8 cellular contexts compared by ENCODE assay signal in genomic region chr17:28944862-28945741, GRCh38. TPM values are rescaled to one million over a fixed set of nuclear protein-coding genes. Genes with fewer than 3 reads are reported as not detected.
DNase-seq lines count a peak whose midpoint lies in the region; ATAC-seq and TF ChIP-seq lines count a peak whose summit lies in the region.

No MANE protein-coding gene starts in this region.

- H3K9me3 Mint-ChIP-seq in CD4-positive, alpha-beta memory T cell = no peaks in the 10 kb centered on the region

- peaks cover 17 to 68% of the 10 kb centered on the region in 2 donors for H3K36me3 Mint-ChIP-seq in CD4-positive, alpha-beta memory T cell

- H3K27me3 ChIP-seq in CD4-positive, alpha-beta memory T cell (ENCODE audit: insufficient read depth, low read length) = no peaks in the 10 kb centered on the region
- H3K27me3 ChIP-seq in IMR-90 (ENCODE audit: control insufficient read depth, insufficient read depth, low read length) (no peaks in the 10 kb centered on the region), osteoblast (ENCODE audit: insufficient read depth, low read length) (no peaks in the 10 kb centered on the region)

- peak overlapping the region; percentile 96 for H3K4me2 ChIP-seq in IMR-90 (ENCODE audit: low read depth, low read length)
- peak overlapping the region; percentile 68 for H3K4me2 ChIP-seq in osteoblast (ENCODE audit: insufficient read depth, low read length)

- 0 out of 2 replicates have a peak overlapping the region, but pooled peaks have one; percentile 15 for H4K5ac ChIP-seq in IMR-90 (ENCODE audit: low read depth, low read length)

- H4K8ac ChIP-seq in IMR-90 (ENCODE audit: low read depth in 2 of 2, low read length in 2 of 2) = peak overlapping the region in 1 of 2 experiments; percentile 37; a peak in 1 of 4 replicates

- H3K9me1 ChIP-seq in IMR-90 (ENCODE audit: insufficient read depth, low read length) = peaks cover 17% of the 10 kb centered on the region

- no peak overlapping the region for H2AK9ac ChIP-seq in IMR-90 (replicated peaks; ENCODE audit: low read depth, low read length, poor library complexity)

- DNase-seq in CD4-positive, alpha-beta memory T cell = no peak
- DNase-seq in IMR-90 (peak; percentile 54), cardiac fibroblast (ENCODE audit: low read depth in 2 of 2) (peak; percentile 33 to 63), osteoblast (ENCODE audit: insufficient read length, low spot score, missing footprints) (peak; percentile 60), NCI-H187 (lab: John Stamatoyannopoulos, UW) (no peak)
- no peak for DNase-seq in stimulated activated CD4-positive, alpha-beta T cell treated with anti-CD3 and anti-CD28 coated beads, Interleukin-12 subunit alpha, Interleukin-12 subunit beta, amount 100 ng/mL, for 4 hours

- H3K27ac Mint-ChIP-seq in CD4-positive, alpha-beta memory T cell = peak overlapping the region; percentile 28 to 97 (median 94)

- H2AK5ac ChIP-seq in IMR-90 (ENCODE audit: low read depth, low read length) = peak overlapping the region; percentile 61; the same call in 1 of the 2 replicates

- H3K79me1 ChIP-seq in IMR-90 (ENCODE audit: low read depth in 1 of 2, low read length in 2 of 2) = peaks cover 14 to 57% of the 10 kb centered on the region in 2 experiments; a peak in 3 of 4 replicates

- peak overlapping the region; percentile 59 for H3K14ac ChIP-seq in IMR-90 (replicated peaks; ENCODE audit: low read depth, low read length)

- CTCF ChIA-PET in CD4-positive, alpha-beta memory T cell (lab: Charles Lee; ENCODE audit: partially characterized antibody) = interaction anchor here (1.1 to 2.9 kb wide), 7 partner anchors 16 to 218 kb away, joined by 3 to 9 read pairs (median 4); partner anchors contain the start of gene DHRS13
- CTCF ChIA-PET in IMR-90 (lab: Yijun Ruan, JAX) = interaction anchor here (1.0 to 1.5 kb wide), 2 partner anchors 182 to 218 kb away, joined by 5 read pairs; no protein-coding TSS in a partner anchor

- no peaks in the 10 kb centered on the region for H3K27me3 Mint-ChIP-seq in CD4-positive, alpha-beta memory T cell

- peaks cover 96% of the 10 kb centered on the region for H3K79me2 ChIP-seq in osteoblast (ENCODE audit: insufficient read depth, low read length)

- peaks cover 51 to 84% (median 70%) of the 10 kb centered on the region in 4 donors for H3K4me1 Mint-ChIP-seq in CD4-positive, alpha-beta memory T cell

- ATAC-seq in IMR-90 (ENCODE audit: low read depth) (no peak; the same call in 1 of the 2 replicates), GM19452 (IDR thresholded peaks at IDR 0.05; ENCODE audit: unreplicated experiment) (no peak), HG02981 (IDR thresholded peaks at IDR 0.05; ENCODE audit: unreplicated experiment) (no peak)

- H3K23ac ChIP-seq in IMR-90 (ENCODE audit: low read depth, low read length) = peak overlapping the region; percentile 62

- peak overlapping the region; percentile 68 for H3K4ac ChIP-seq in IMR-90 (ENCODE audit: low read depth, low read length)

- peak overlapping the region; percentile 21; the same call in 1 of the 2 replicates for H2BK120ac ChIP-seq in IMR-90 (ENCODE audit: low read depth, low read length)

- intact Hi-C loops in CD4-positive, alpha-beta memory T cell (cut with micrococcal nuclease) = no loop called here
- intact Hi-C loops in IMR-90 (cut with micrococcal nuclease) = loop anchor here (5.0 kb wide), 1 partner anchor 38 kb away; no protein-coding TSS in a partner anchor

- TF ChIP-seq RAD21 in IMR-90 (IDR thresholded peaks at IDR 0.05; ENCODE audit: low read length) = no peak

- POLR2A ChIA-PET in CD4-positive, alpha-beta memory T cell (lab: Charles Lee; ENCODE audit: partially characterized antibody) = interaction anchor here (9.3 to 9.9 kb wide), 3 partner anchors 8 to 45 kb away, joined by 134 to 257 read pairs (median 193); partner anchors contain the start of genes DHRS13 and FLOT2
- POLR2A ChIA-PET in IMR-90 (lab: Charles Lee; ENCODE audit: unreplicated experiment) = interaction anchor here (0.5 kb wide), 1 partner anchor 14 kb away, joined by 3 read pairs; no protein-coding TSS in a partner anchor

- no peak overlapping the region for H2BK15ac ChIP-seq in IMR-90 (ENCODE audit: low read depth, low read length)

- 0 out of 2 replicates have a peak overlapping the region, but pooled peaks have one; percentile 58 for H3K18ac ChIP-seq in IMR-90 (ENCODE audit: low read depth, low read length)

- no peak overlapping the region for H3K56ac ChIP-seq in IMR-90 (ENCODE audit: extremely low read depth, insufficient read depth, low read length)

- no peak for TF ChIP-seq POLR2A in IMR-90 (IDR thresholded peaks at IDR 0.05; ENCODE audit: low read depth, low read length)

- H3K4me3 Mint-ChIP-seq in CD4-positive, alpha-beta memory T cell = peak overlapping the region in 6 of 8 donors; percentile 18 to 73 (median 49)

- dilution Hi-C loops in IMR-90 (cut with HindIII; ENCODE audit: low sequenced_read_pairs, unreplicated experiment) = no loop called here

- no peaks in the 10 kb centered on the region for H3K9me3 ChIP-seq in CD4-positive, alpha-beta memory T cell (ENCODE audit: control insufficient read depth in 1 of 2, low read length in 2 of 2)
- H3K9me3 ChIP-seq in IMR-90 (ENCODE audit: control insufficient read depth, insufficient read depth, low read length) (no peaks in the 10 kb centered on the region), osteoblast (ENCODE audit: low read depth, low read length) (no peaks in the 10 kb centered on the region)

- 50% methylated on average over 3 of the region's 8 CpGs; no CpG with 5 or more reads in 1 of the 2 experiments for WGBS in IMR-90 (ENCODE audit: extremely low coverage in 2 of 2, insufficient read length in 1 of 2), 2 experiments

- H3K27ac ChIP-seq in CD4-positive, alpha-beta memory T cell (ENCODE audit: low read depth, low read length) = peak overlapping the region; percentile 26
- H3K27ac ChIP-seq in IMR-90 (ENCODE audit: insufficient read depth, low read length) (peak overlapping the region; percentile 28; the same call in 1 of the 2 replicates), osteoblast (ENCODE audit: low read depth, low read length) (peak overlapping the region; percentile 94)

- no peak overlapping the region for H4K91ac ChIP-seq in IMR-90 (ENCODE audit: insufficient read depth, low read depth, low read length)

- TF ChIP-seq CTCF in IMR-90 (conservative IDR thresholded peaks at IDR 0.05; ENCODE audit: low read depth, low read length) = no peak
- no peak for TF ChIP-seq CTCF in cardiac fibroblast (IDR thresholded peaks at IDR 0.05; ENCODE audit: low read depth, low read length)
- TF ChIP-seq CTCF in osteoblast (IDR thresholded peaks at IDR 0.05; ENCODE audit: extremely low read depth, low read depth, low read length) = no peak

- H3K9ac ChIP-seq in IMR-90 (ENCODE audit: low read depth, low read length) = peak overlapping the region; percentile 21; the same call in 1 of the 2 replicates

- H2BK5ac ChIP-seq in IMR-90 (ENCODE audit: low read depth, low read length, poor library complexity, severe bottlenecking) = peak overlapping the region; percentile 65

- BruUV-seq in IMR-90 (replicated peaks; lab: Mats Ljungman, UMichigan) = no TSS peak

- in situ Hi-C loops in IMR-90 (cut with MboI; ENCODE audit: low sequenced_read_pairs) = no loop called here

- H2AFZ ChIP-seq in IMR-90 (replicated peaks; ENCODE audit: low read length, poor library complexity) (peak overlapping the region; percentile 38), osteoblast (ENCODE audit: low read length) (no peak overlapping the region)

- H4K20me1 ChIP-seq in IMR-90 (ENCODE audit: insufficient read depth, low read length) (peaks cover 85% of the 10 kb centered on the region), osteoblast (ENCODE audit: insufficient read depth, low read length) (peaks cover 42% of the 10 kb centered on the region)

- H3K4me3 ChIP-seq in CD4-positive, alpha-beta memory T cell (ENCODE audit: low read length in 2 of 2) = no peak overlapping the region
- H3K4me3 ChIP-seq in IMR-90 (ENCODE audit: insufficient read depth, low read depth, low read length) = peak overlapping the region; percentile 17; the same call in 1 of the 2 replicates
- H3K4me3 ChIP-seq in cardiac fibroblast (replicated peaks in 1 of 2; ENCODE audit: low read depth in 2 of 2, low read length in 2 of 2) = no peak overlapping the region
- H3K4me3 ChIP-seq in osteoblast (ENCODE audit: insufficient read depth, low read length) = peak overlapping the region; percentile 42

- peak overlapping the region; percentile 6; the same call in 1 of the 2 replicates for H2BK20ac ChIP-seq in IMR-90 (ENCODE audit: low read depth, low read length)

- H3K4me1 ChIP-seq in CD4-positive, alpha-beta memory T cell (ENCODE audit: insufficient read depth, low read length) = peaks cover 73% of the 10 kb centered on the region
- H3K4me1 ChIP-seq in IMR-90 (ENCODE audit: control insufficient read depth, insufficient read depth, low read length) (peaks cover 13% of the 10 kb centered on the region), osteoblast (ENCODE audit: insufficient read depth, low read length) (peaks cover 40% of the 10 kb centered on the region)

- H3K36me3 ChIP-seq in CD4-positive, alpha-beta memory T cell (ENCODE audit: insufficient read depth, low read length) = no peaks in the 10 kb centered on the region
- peaks cover 10% of the 10 kb centered on the region for H3K36me3 ChIP-seq in IMR-90 (ENCODE audit: control insufficient read depth, insufficient read depth, low read length)
- H3K36me3 ChIP-seq in osteoblast (ENCODE audit: insufficient read depth, low read length) = peaks cover 10% of the 10 kb centered on the region

TF ChIP-seq in IMR-90, 13 proteins besides CTCF, POLR2A, EP300 and RAD21 (continues in another document):
- no peak for TF ChIP-seq BHLHE40 (IDR thresholded peaks at IDR 0.05; ENCODE audit: low read depth, low read length)

RNA-seq across cellular contexts. Expression of gene PHF12, which starts 6.2 kb away (rescaled TPM):
- 100 to 1,000 TPM; 125 to 135 TPM for total RNA-seq in CD4-positive, alpha-beta memory T cell
- polyA plus RNA-seq in CD4-positive, alpha-beta memory T cell = 10 to 100 TPM in 1 of 2 donors, 1 to 10 TPM in 1; 5.0 to 12.7 TPM
- total RNA-seq in IMR-90 (2012; rRNA removed) (25.6 and 26.7 TPM in 2 replicates), osteoblast (20.3 and 26.8 TPM in 2 replicates)
- polyA plus RNA-seq in IMR-90 (2012; rRNA removed) = 24.4 and 28.9 TPM in 2 replicates
- polyA plus RNA-seq in IMR-90 (2012; cell fraction: cytosol; rRNA removed) = 27.1 and 31.6 TPM in 2 replicates
- 46.7 and 79.8 TPM in 2 replicates for polyA plus RNA-seq in IMR-90 (2012; cell fraction: nucleus; rRNA removed; ENCODE audit: low replicate concordance)

RNA-seq across cellular contexts. Expression of gene DHRS13, which starts 42.2 kb away (rescaled TPM):
- 10 to 100 TPM; 44.6 to 49.6 TPM for total RNA-seq in CD4-positive, alpha-beta memory T cell
- polyA plus RNA-seq in CD4-positive, alpha-beta memory T cell = 10 to 100 TPM; 15.1 to 19.6 TPM
- 2.7 and 2.8 TPM in 2 replicates for total RNA-seq in IMR-90 (2012; rRNA removed)
- 3.9 and 4.1 TPM in 2 replicates for polyA plus RNA-seq in IMR-90 (2012; rRNA removed)
- 3.7 and 5.3 TPM in 2 replicates for polyA plus RNA-seq in IMR-90 (2012; cell fraction: cytosol; rRNA removed)
- 3.0 and 3.2 TPM in 2 replicates for polyA plus RNA-seq in IMR-90 (2012; cell fraction: nucleus; rRNA removed; ENCODE audit: low replicate concordance)
- total RNA-seq in osteoblast = 4.7 and 6.2 TPM in 2 replicates

RNA-seq across cellular contexts. Expression of gene FLOT2, which starts 47.6 kb away (rescaled TPM):
- 100 to 1,000 TPM; 216 to 224 TPM for total RNA-seq in CD4-positive, alpha-beta memory T cell
- 100 to 1,000 TPM; 284 to 288 TPM for polyA plus RNA-seq in CD4-positive, alpha-beta memory T cell
- 19.7 and 31.1 TPM in 2 replicates for total RNA-seq in IMR-90 (2012; rRNA removed)
- polyA plus RNA-seq in IMR-90 (2012; rRNA removed) = 60.1 and 67.9 TPM in 2 replicates
- 52.9 and 71.4 TPM in 2 replicates for polyA plus RNA-seq in IMR-90 (2012; cell fraction: cytosol; rRNA removed)
- 61.2 and 61.8 TPM in 2 replicates for polyA plus RNA-seq in IMR-90 (2012; cell fraction: nucleus; rRNA removed; ENCODE audit: low replicate concordance)
- total RNA-seq in osteoblast = 32.1 and 35.1 TPM in 2 replicates

Comparison
In these comparisons a context has a peak if more than half of its experiments do, and no peak if none do; other contexts are left out.
1. DNase-seq: peak in IMR-90 (single experiment), cardiac fibroblast (2 of 2) and osteoblast (single experiment); none in CD4-positive, alpha-beta memory T cell (0 of 5), NCI-H187 (0 of 2) and stimulated activated CD4-positive, alpha-beta T cell treated with anti-CD3 and anti-CD28 coated beads, Interleukin-12 subunit alpha, Interleukin-12 subunit beta, amount 100 ng/mL, for 4 hours (single experiment).
2. H3K27ac ChIP-seq: peak in every context shown above with its lines; median percentile 94 in osteoblast; 28 in IMR-90; 26 in CD4-positive, alpha-beta memory T cell.
3. H3K4me3 ChIP-seq: peak in IMR-90 (single experiment) and osteoblast (single experiment); none in CD4-positive, alpha-beta memory T cell (0 of 2) and cardiac fibroblast (0 of 2).